8 cellular contexts compared by ENCODE assay signal in the genomic region with DNA sequence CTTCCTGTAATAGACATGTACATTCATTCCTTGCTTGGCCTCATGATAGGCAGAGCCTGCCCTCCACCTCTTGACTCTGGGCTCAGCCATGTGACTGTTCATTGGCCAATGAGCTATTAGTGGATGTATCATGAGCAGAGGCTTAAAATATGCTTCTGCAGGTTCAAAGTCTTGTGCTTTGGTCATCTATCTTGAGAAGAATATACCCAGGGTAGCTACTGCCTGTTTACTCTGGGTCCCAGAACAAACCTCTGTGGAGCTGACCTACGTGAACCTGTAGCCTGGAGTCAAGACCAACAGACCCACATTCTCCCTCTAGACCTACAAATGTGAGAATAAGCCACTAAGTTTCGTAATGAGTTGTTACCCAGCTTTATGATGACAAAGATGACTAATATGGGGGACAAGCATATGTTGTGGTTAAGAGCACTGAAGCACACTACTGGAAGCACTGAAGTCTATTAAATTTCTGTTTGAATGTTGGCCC.
A peak's percentile ranks its signal among the peaks of the same experiment; 100 is the strongest.
DNase-seq lines count a peak whose midpoint lies in the region; ATAC-seq and TF ChIP-seq lines count a peak whose summit lies in the region.

No MANE protein-coding gene starts in this region.

- TF ChIP-seq POLR2A in upper lobe of left lung (IDR thresholded peaks at IDR 0.05) (no peak), esophagus squamous epithelium (IDR thresholded peaks at IDR 0.05) (no peak)

- peak overlapping the region; percentile 66 to 85 for H3K4me3 Mint-ChIP-seq in activated T-cell treated with anti-CD3 and anti-CD28 coated beads, Interleukin-2, amount 50 U/mL, for 72 hours

- TF ChIP-seq EP300 in upper lobe of left lung (IDR thresholded peaks at IDR 0.05), result no peak

- H3K27me3 ChIP-seq in upper lobe of left lung (no peaks in the 10 kb centered on the region), esophagus squamous epithelium (no peaks in the 10 kb centered on the region)

- no peak overlapping the region for H3K4me3 ChIP-seq in GM12864 (ENCODE audit: low read depth, low read length)
- no peak overlapping the region for H3K4me3 ChIP-seq in upper lobe of left lung
- no peak overlapping the region for H3K4me3 ChIP-seq in esophagus squamous epithelium

- H3K27me3 Mint-ChIP-seq in activated T-cell treated with anti-CD3 and anti-CD28 coated beads, Interleukin-2, amount 50 U/mL, for 72 hours (ENCODE audit: low read depth), result peaks cover 21% of the 10 kb centered on the region

- H3K36me3 ChIP-seq in upper lobe of left lung, result no peaks in the 10 kb centered on the region
- H3K36me3 ChIP-seq in esophagus squamous epithelium, result no peaks in the 10 kb centered on the region

- H3K4me1 ChIP-seq in upper lobe of left lung (peaks cover 0 to 6% (median 3%) of the 10 kb centered on the region in 4 donors), esophagus squamous epithelium (no peaks in the 10 kb centered on the region)

- peaks cover 67% of the 10 kb centered on the region for H3K4me1 Mint-ChIP-seq in activated T-cell treated with anti-CD3 and anti-CD28 coated beads, Interleukin-2, amount 50 U/mL, for 72 hours (ENCODE audit: low read depth)

- no peaks in the 10 kb centered on the region for H3K9me3 ChIP-seq in upper lobe of left lung
- H3K9me3 ChIP-seq in esophagus squamous epithelium, result no peaks in the 10 kb centered on the region

- intact Hi-C loops in esophagus squamous epithelium (cut with DNase I), result no loop called here

- peaks cover 0 to 9% of the 10 kb centered on the region in 2 donors for H3K9me3 Mint-ChIP-seq in activated T-cell treated with anti-CD3 and anti-CD28 coated beads, Interleukin-2, amount 50 U/mL, for 72 hours

- peak overlapping the region; percentile 92 for H3K27ac Mint-ChIP-seq in activated T-cell treated with anti-CD3 and anti-CD28 coated beads, Interleukin-2, amount 50 U/mL, for 72 hours

- H3K27ac ChIP-seq in upper lobe of left lung (no peak overlapping the region), esophagus squamous epithelium (no peak overlapping the region)

- WGBS in upper lobe of left lung, 2 donors, result 61 to 77% methylated on average over 2 of the region's 2 CpGs
- 60 to 69% methylated on average over 2 of the region's 2 CpGs for WGBS in esophagus squamous epithelium, 2 donors

- TF ChIP-seq CTCF in GM12864 (IDR thresholded peaks at IDR 0.05; ENCODE audit: low read depth, low read length, missing control alignments) (no peak), upper lobe of left lung (IDR thresholded peaks at IDR 0.05) (no peak), esophagus squamous epithelium (IDR thresholded peaks at IDR 0.05) (no peak)

- H3K36me3 Mint-ChIP-seq in activated T-cell treated with anti-CD3 and anti-CD28 coated beads, Interleukin-2, amount 50 U/mL, for 72 hours (ENCODE audit: insufficient read depth in 2 of 2), result peaks cover 11 to 13% of the 10 kb centered on the region in 2 donors

- ATAC-seq in GM19467 (IDR thresholded peaks at IDR 0.05; ENCODE audit: unreplicated experiment), result peak; percentile 100
- ATAC-seq in HG03378 (IDR thresholded peaks at IDR 0.05; ENCODE audit: unreplicated experiment), result peak; percentile 100
- peak; percentile 88 to 89 for ATAC-seq in activated T-cell treated with anti-CD3 and anti-CD28 coated beads, Interleukin-2, amount 50 U/mL, for 72 hours (replicated peaks in 1 of 2)
- no peak for ATAC-seq in upper lobe of left lung (ENCODE audit: low FRiP score in 2 of 2)

- peak; percentile 86 for DNase-seq in GM12864 (ENCODE audit: low read depth)
- DNase-seq in activated T-cell treated with anti-CD3 and anti-CD28 coated beads, Interleukin-2, amount 50 U/mL, for 72 hours, result peak; percentile 54 to 55
- DNase-seq in upper lobe of left lung, result no peak
- DNase-seq in NCI-H1092 treated with DMSO at 0.1 percent for 48 hours (lab: John Stamatoyannopoulos, UW), result no peak
- DNase-seq in NCI-H1417 treated with DMSO at 0.1 percent for 48 hours (lab: John Stamatoyannopoulos, UW), result no peak
- DNase-seq in esophagus squamous epithelium (lab: John Stamatoyannopoulos, UW), result no peak

Comparison
In these comparisons a context has a peak if more than half of its experiments do, and no peak if none do; other contexts are left out.
1. DNase-seq: peak in GM12864 (single experiment) and activated T-cell treated with anti-CD3 and anti-CD28 coated beads, Interleukin-2, amount 50 U/mL, for 72 hours (2 of 2); none in upper lobe of left lung (0 of 2), NCI-H1092 treated with DMSO at 0.1 percent for 48 hours (single experiment), NCI-H1417 treated with DMSO at 0.1 percent for 48 hours (single experiment) and esophagus squamous epithelium (single experiment).
2. ATAC-seq: peak in GM19467 (single experiment), HG03378 (single experiment) and activated T-cell treated with anti-CD3 and anti-CD28 coated beads, Interleukin-2, amount 50 U/mL, for 72 hours (2 of 2); none in upper lobe of left lung (0 of 2).